Comparison of ENCODE assay signal across 1 cellular context in genomic region chr22:28989912-28990311, GRCh38.
TF ChIP-seq lines count a peak whose summit lies in the region.

No MANE protein-coding gene starts in this region.

TF ChIP-seq in H1, 55 proteins besides CTCF, POLR2A, EP300 and RAD21:
- no peak for TF ChIP-seq CHD7 (IDR thresholded peaks at IDR 0.05; ENCODE audit: insufficient replicate concordance, low read length)
